Comparison of ENCODE assay signal across 8 cellular contexts in genomic region chr18:32469190-32469611, GRCh38. TPM values are rescaled to one million over a fixed set of nuclear protein-coding genes. Genes with fewer than 3 reads are reported as not detected.
DNase-seq lines count a peak whose midpoint lies in the region; ATAC-seq and TF ChIP-seq lines count a peak whose summit lies in the region.

No MANE protein-coding gene starts in this region.

- ATAC-seq in naive B cell (ENCODE audit: low read depth in 2 of 2) = no peak

- peak overlapping the region; percentile 22 for H3K4me3 Mint-ChIP-seq in T-helper 1 cell treated with Interleukin-12 subunit alpha and Interleukin-12 subunit beta and Interleukin-4 antibody, amounts not matched to agents 30 μg/mL and 1 μg/mL, for 36 hours
- peak overlapping the region in 7 of 8 donors; percentile 30 to 87 (median 80) for H3K4me3 Mint-ChIP-seq in naive B cell

- H3K4me1 Mint-ChIP-seq in T-helper 1 cell treated with Interleukin-12 subunit alpha and Interleukin-12 subunit beta and Interleukin-4 antibody, amounts not matched to agents 30 μg/mL and 1 μg/mL, for 36 hours (ENCODE audit: low read depth) = peaks cover 15% of the 10 kb centered on the region
- peaks cover 19 to 25% (median 21%) of the 10 kb centered on the region in 3 donors for H3K4me1 Mint-ChIP-seq in naive B cell

- H3K9me3 ChIP-seq in WERI-Rb-1 (ENCODE audit: severe bottlenecking) = peaks cover 4% of the 10 kb centered on the region
- H3K9me3 ChIP-seq in effector memory CD4-positive, alpha-beta T cell (ENCODE audit: control insufficient read depth, low read length) = no peaks in the 10 kb centered on the region

- H3K9me3 Mint-ChIP-seq in T-helper 1 cell treated with Interleukin-12 subunit alpha and Interleukin-12 subunit beta and Interleukin-4 antibody, amounts not matched to agents 30 μg/mL and 1 μg/mL, for 36 hours = no peaks in the 10 kb centered on the region
- peaks cover 0 to 2% (median 0%) of the 10 kb centered on the region in 7 donors for H3K9me3 Mint-ChIP-seq in naive B cell

- H3K4me3 ChIP-seq in KMS-11 (IDR thresholded peaks at IDR 0.05; ENCODE audit: insufficient read depth, low read depth, low read length) (no peak overlapping the region), WERI-Rb-1 (ENCODE audit: low read depth, low read length) (no peak overlapping the region)
- no peak overlapping the region for H3K4me3 ChIP-seq in effector memory CD4-positive, alpha-beta T cell (ENCODE audit: insufficient read depth, low read depth, low read length, poor library complexity, severe bottlenecking)

- H3K27me3 ChIP-seq in KMS-11 (ENCODE audit: insufficient read depth, low read depth) (no peaks in the 10 kb centered on the region), WERI-Rb-1 (ENCODE audit: insufficient read depth, low read depth, severe bottlenecking) (peaks cover 52% of the 10 kb centered on the region)
- H3K27me3 ChIP-seq in effector memory CD4-positive, alpha-beta T cell (replicated peaks; ENCODE audit: control insufficient read depth, insufficient read depth, low read length, poor library complexity, severe bottlenecking) = peaks cover 10% of the 10 kb centered on the region

- peak overlapping the region; percentile 4; the same call in 1 of the 2 replicates for H3K27ac ChIP-seq in KMS-11
- H3K27ac ChIP-seq in WERI-Rb-1 = no peak overlapping the region
- H3K27ac ChIP-seq in effector memory CD4-positive, alpha-beta T cell (ENCODE audit: insufficient read depth, low read length, poor library complexity, severe bottlenecking) = no peak overlapping the region

- no peaks in the 10 kb centered on the region; the same call in 1 of the 2 replicates for H3K79me2 ChIP-seq in KMS-11 (ENCODE audit: insufficient read depth, low read depth)

- peak overlapping the region; percentile 55; the same call in 1 of the 2 replicates for H3K9ac ChIP-seq in KMS-11

- no peaks in the 10 kb centered on the region for H3K36me3 Mint-ChIP-seq in T-helper 1 cell treated with Interleukin-12 subunit alpha and Interleukin-12 subunit beta and Interleukin-4 antibody, amounts not matched to agents 30 μg/mL and 1 μg/mL, for 36 hours (ENCODE audit: low read depth)
- H3K36me3 Mint-ChIP-seq in naive B cell = no peaks in the 10 kb centered on the region

- H3K36me3 ChIP-seq in KMS-11 (ENCODE audit: insufficient read depth) (no peaks in the 10 kb centered on the region), WERI-Rb-1 (no peaks in the 10 kb centered on the region)
- no peaks in the 10 kb centered on the region for H3K36me3 ChIP-seq in effector memory CD4-positive, alpha-beta T cell (ENCODE audit: control insufficient read depth, insufficient read depth, low read length)

- H3K27ac Mint-ChIP-seq in T-helper 1 cell treated with Interleukin-12 subunit alpha and Interleukin-12 subunit beta and Interleukin-4 antibody, amounts not matched to agents 30 μg/mL and 1 μg/mL, for 36 hours = no peak overlapping the region
- no peak overlapping the region for H3K27ac Mint-ChIP-seq in naive B cell

- H3K4me2 ChIP-seq in KMS-11 = peak overlapping the region; percentile 93

- peaks cover 13% of the 10 kb centered on the region for H3K4me1 ChIP-seq in KMS-11 (ENCODE audit: low read depth, poor library complexity, severe bottlenecking)
- H3K4me1 ChIP-seq in effector memory CD4-positive, alpha-beta T cell (ENCODE audit: control insufficient read depth, insufficient read depth, low read length, poor library complexity, severe bottlenecking) = peaks cover 19% of the 10 kb centered on the region

- no peaks in the 10 kb centered on the region for H4K20me1 ChIP-seq in KMS-11 (ENCODE audit: insufficient read depth)

- DNase-seq in COLO668 (lab: John Stamatoyannopoulos, UW; ENCODE audit: unreplicated experiment) = peak; percentile 63
- peak; percentile 10 for DNase-seq in fibroblast of peridontal ligament (ENCODE audit: extremely low read depth)
- no peak for DNase-seq in naive B cell
- no peak for DNase-seq in WERI-Rb-1
- DNase-seq in OCI-M1 (lab: John Stamatoyannopoulos, UW) = no peak
- DNase-seq in effector memory CD4-positive, alpha-beta T cell = no peak

- TF ChIP-seq CTCF in KMS-11 (conservative IDR thresholded peaks at IDR 0.05; ENCODE audit: low read depth, low read length) (0 out of 2 replicates have a peak, but pooled peaks have one; percentile 19), WERI-Rb-1 (IDR thresholded peaks at IDR 0.05; ENCODE audit: low read depth, low read length) (no peak)

- H3K27me3 Mint-ChIP-seq in T-helper 1 cell treated with Interleukin-12 subunit alpha and Interleukin-12 subunit beta and Interleukin-4 antibody, amounts not matched to agents 30 μg/mL and 1 μg/mL, for 36 hours (ENCODE audit: low read depth) = peaks cover 73% of the 10 kb centered on the region
- H3K27me3 Mint-ChIP-seq in naive B cell = peaks cover 48 to 66% (median 65%) of the 10 kb centered on the region in 3 donors

- H2AFZ ChIP-seq in KMS-11 (ENCODE audit: low read depth) = peak overlapping the region; percentile 75; the same call in 1 of the 2 replicates

RNA-seq across cellular contexts. Expression of gene GAREM1, which starts 1.5 kb away (rescaled TPM):
- polyA plus RNA-seq in naive B cell (ENCODE audit: low read depth in 6 of 6) = 1 to 10 TPM in 1 of 6 donors, under 1 TPM in 2, not detected in 3; 0.66 to 1.8 (median 0.77) TPM

Comparison
In these comparisons a context has a peak if more than half of its experiments do, and no peak if none do; other contexts are left out.
1. DNase-seq: peak in COLO668 (single experiment) and fibroblast of peridontal ligament (single experiment); none in naive B cell (single experiment), WERI-Rb-1 (single experiment), OCI-M1 (single experiment) and effector memory CD4-positive, alpha-beta T cell (0 of 3).